Comparison of ENCODE assay signal across 29 cellular contexts in the genomic region with DNA sequence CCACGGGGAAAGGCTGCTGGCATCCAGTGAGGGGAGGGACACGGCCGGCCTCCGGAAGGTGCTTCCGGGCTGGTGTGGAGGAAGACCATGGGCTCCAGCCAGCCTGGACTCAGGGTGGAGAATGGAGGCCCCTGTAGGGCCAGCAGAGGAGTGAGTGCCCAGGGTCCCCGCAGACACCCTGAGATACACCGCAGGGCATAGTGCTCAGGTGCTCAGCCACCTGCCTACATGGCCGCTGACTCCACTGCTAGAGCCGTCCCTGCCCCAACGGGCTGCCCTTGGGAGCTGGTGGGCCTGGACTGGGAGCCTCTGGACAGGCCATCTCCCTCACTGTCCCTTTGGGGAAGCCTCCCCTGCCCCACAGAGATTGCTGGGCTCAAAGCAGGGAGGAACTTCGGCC. TPM values are rescaled to one million over a fixed set of nuclear protein-coding genes. Genes with fewer than 3 reads are reported as not detected.
"Had no signal": no experiment of that assay in that cellular context is flagged by ENCODE, and none has a peak within 500 bp of the region (broad histone marks: within the 10 kb centered on the region; RNA-seq: fewer than 3 reads in every experiment).

No MANE protein-coding gene starts in this region.

- H2AFZ ChIP-seq: neural progenitor cell had no signal

- H3K9me3 Mint-ChIP-seq: type B pancreatic cell had no signal

- H3K4me3 ChIP-seq: colonic mucosa, gastrocnemius medialis, lower lobe of right lung, neural progenitor cell, psoas muscle, skin epidermis, spleen, testis, tibial artery, uterus had no signal

- H3K4me2 ChIP-seq: neural progenitor cell had no signal

- H3K36me3 ChIP-seq: colonic mucosa, gastrocnemius medialis, lower lobe of right lung, neural progenitor cell, spleen, tibial artery, uterus had no signal

- H3K9me3 ChIP-seq: colonic mucosa, gastrocnemius medialis, lower lobe of right lung, psoas muscle, testis, tibial artery, uterus had no signal

- H3K27me3 Mint-ChIP-seq: dendritic cell treated with granulocyte-macrophage colony-stimulating factor and Interleukin-4, amounts not matched to agents 40 ng/mL and 50 ng/mL, for 4 days had no signal

- H3K36me3 Mint-ChIP-seq: neural progenitor cell, type B pancreatic cell had no signal

- ATAC-seq: esophagus mucosa, gastrocnemius medialis, left ventricle myocardium superior, lower lobe of right lung, psoas muscle had no signal

- H3K4me1 Mint-ChIP-seq: neural progenitor cell had no signal

- H3K9ac ChIP-seq: neural progenitor cell had no signal

- H3K27ac ChIP-seq: colonic mucosa, epithelial cell of prostate, gastrocnemius medialis, lower lobe of right lung, neural progenitor cell, psoas muscle, skin epidermis, spleen, testis, tibial artery, uterus had no signal

- H3K4me3 Mint-ChIP-seq: dendritic cell treated with granulocyte-macrophage colony-stimulating factor and Interleukin-4, amounts not matched to agents 40 ng/mL and 50 ng/mL, for 4 days; endodermal cell; nephron; neural progenitor cell; type B pancreatic cell had no signal

- H3K27me3 ChIP-seq: colonic mucosa, gastrocnemius medialis, neural progenitor cell, spleen, testis, uterus had no signal

- H3K27ac Mint-ChIP-seq: dendritic cell treated with granulocyte-macrophage colony-stimulating factor and Interleukin-4, amounts not matched to agents 40 ng/mL and 50 ng/mL, for 4 days; endodermal cell; nephron; neural progenitor cell; type B pancreatic cell had no signal

- DNase-seq: colonic mucosa; effector CD8-positive, alpha-beta T cell; endodermal cell; foreskin fibroblast; gastrocnemius medialis; head of caudate nucleus; left ventricle myocardium superior; lower lobe of right lung; nucleus accumbens; psoas muscle; right cardiac atrium; spleen; stimulated activated CD4-positive, alpha-beta T cell treated with anti-CD3 and anti-CD28 coated beads, Interleukin-2, amount 100 ng/mL, for 48 hours; stimulated activated naive CD4-positive, alpha-beta T cell treated with Interleukin-2 at 50 U/mL for 16 hours; substantia nigra; testis; tibial artery; uterus had no signal

- H3K4me1 ChIP-seq: colonic mucosa, gastrocnemius medialis, lower lobe of right lung, neural progenitor cell, psoas muscle, spleen, testis, tibial artery, uterus had no signal

RNA-seq across cellular contexts. Expression of gene SNTG2, which starts 28.4 kb away (rescaled TPM):
- total RNA-seq: chondrocyte, myocyte, osteocyte had no signal
- polyA plus RNA-seq: keratinocyte had no signal
